In genomic region chr9:136267261-136268111, GRCh38 we compare ENCODE assay signal across 8 cellular contexts. TPM values are rescaled to one million over a fixed set of nuclear protein-coding genes. Genes with fewer than 3 reads are reported as not detected.
DNase-seq lines count a peak whose midpoint lies in the region; ATAC-seq and TF ChIP-seq lines count a peak whose summit lies in the region.

No MANE protein-coding gene starts in this region.

- ATAC-seq in left lung = peak; percentile 98

- H3K4me1 ChIP-seq in colonic mucosa (no peaks in the 10 kb centered on the region), left lung (peaks cover 5 to 9% of the 10 kb centered on the region in 2 donors)

- peak overlapping the region; percentile 45 for H3K4me3 ChIP-seq in HFF-Myc (replicated peaks; ENCODE audit: low read depth, low read length)
- peak overlapping the region; percentile 51 for H3K4me3 ChIP-seq in colonic mucosa
- H3K4me3 ChIP-seq in left lung = peak overlapping the region; percentile 29 to 48

- H3K27ac ChIP-seq in colonic mucosa = no peak overlapping the region
- H3K27ac ChIP-seq in left lung = no peak overlapping the region

- peak; percentile 41 for DNase-seq in GF-D8 (lab: John Stamatoyannopoulos, UW)
- DNase-seq in HFF-Myc (ENCODE audit: extremely low read depth, low read depth) = peak; percentile 61
- DNase-seq in NCI-H146 treated with DMSO at 0.1 percent for 48 hours (lab: John Stamatoyannopoulos, UW; ENCODE audit: unreplicated experiment) = peak; percentile 36
- DNase-seq in activated CD4-positive, alpha-beta T cell treated with anti-CD3 and anti-CD28 coated beads for 48 hours = peak; percentile 89
- DNase-seq in colonic mucosa = peak; percentile 82
- DNase-seq in left lung = peak; percentile 89 to 95
- DNase-seq in stimulated activated CD4-positive, alpha-beta T cell treated with anti-CD3 and anti-CD28 coated beads, Interleukin-2, amount 100 ng/mL, for 24 hours = peak; percentile 81 to 86
- DNase-seq in DMS79 treated with DMSO at 0.1 percent for 48 hours (lab: John Stamatoyannopoulos, UW) = no peak

- TF ChIP-seq CTCF in HFF-Myc (IDR thresholded peaks at IDR 0.05; ENCODE audit: low read depth, low read length, missing control alignments) (peak; percentile 20), colonic mucosa (IDR thresholded peaks at IDR 0.05) (no peak), left lung (IDR thresholded peaks at IDR 0.05) (no peak)

- H3K9me3 ChIP-seq in colonic mucosa = no peaks in the 10 kb centered on the region
- no peaks in the 10 kb centered on the region for H3K9me3 ChIP-seq in left lung

- H3K36me3 ChIP-seq in colonic mucosa = no peaks in the 10 kb centered on the region
- H3K36me3 ChIP-seq in left lung = no peaks in the 10 kb centered on the region

- H3K27me3 ChIP-seq in colonic mucosa (no peaks in the 10 kb centered on the region), left lung (peaks cover 0 to 22% of the 10 kb centered on the region in 2 donors)

- intact Hi-C loops in colonic mucosa (cut with DNase I) = no loop called here
- intact Hi-C loops in left lung (cut with DNase I) = no loop called here

- peak overlapping the region in 1 of 2 donors; percentile 73 for H3K9ac ChIP-seq in colonic mucosa (ENCODE audit: low read depth in 2 of 2, low read length in 2 of 2)

RNA-seq across cellular contexts. Expression of gene QSOX2, which starts 21.9 kb away (rescaled TPM):
- 10 to 100 TPM in 1 of 2 donors, 1 to 10 TPM in 1; 4.9 to 12.0 TPM for total RNA-seq in colonic mucosa
- total RNA-seq in left lung = 10 to 100 TPM; 10.5 to 13.6 TPM

RNA-seq across cellular contexts. Expression of gene CCDC187, which starts 36.4 kb away (rescaled TPM):
- total RNA-seq in colonic mucosa (under 1 TPM; 0.30 to 0.48 TPM), left lung (1 to 10 TPM in 1 of 2 donors, under 1 TPM in 1; 0.47 to 2.6 TPM)

RNA-seq across cellular contexts. Expression of gene GPSM1, which starts 59.9 kb away (rescaled TPM):
- 1 to 10 TPM; 2.3 to 3.4 TPM for total RNA-seq in colonic mucosa
- total RNA-seq in left lung = 10 to 100 TPM; 21.7 to 22.4 TPM

Comparison
In these comparisons a context has a peak if more than half of its experiments do, and no peak if none do; other contexts are left out.
1. RNA of gene GPSM1, which starts 59.9 kb away (total RNA-seq): 21.7 to 22.4 TPM in left lung; 2.3 to 3.4 TPM in colonic mucosa; every median in the first group is over 4 times any median in the second.
2. Peak in every context shown above with its lines, with median percentiles within 50 percentile points of each other: H3K4me3 ChIP-seq.